Comparison of ENCODE assay signal across 8 cellular contexts in the genomic region with DNA sequence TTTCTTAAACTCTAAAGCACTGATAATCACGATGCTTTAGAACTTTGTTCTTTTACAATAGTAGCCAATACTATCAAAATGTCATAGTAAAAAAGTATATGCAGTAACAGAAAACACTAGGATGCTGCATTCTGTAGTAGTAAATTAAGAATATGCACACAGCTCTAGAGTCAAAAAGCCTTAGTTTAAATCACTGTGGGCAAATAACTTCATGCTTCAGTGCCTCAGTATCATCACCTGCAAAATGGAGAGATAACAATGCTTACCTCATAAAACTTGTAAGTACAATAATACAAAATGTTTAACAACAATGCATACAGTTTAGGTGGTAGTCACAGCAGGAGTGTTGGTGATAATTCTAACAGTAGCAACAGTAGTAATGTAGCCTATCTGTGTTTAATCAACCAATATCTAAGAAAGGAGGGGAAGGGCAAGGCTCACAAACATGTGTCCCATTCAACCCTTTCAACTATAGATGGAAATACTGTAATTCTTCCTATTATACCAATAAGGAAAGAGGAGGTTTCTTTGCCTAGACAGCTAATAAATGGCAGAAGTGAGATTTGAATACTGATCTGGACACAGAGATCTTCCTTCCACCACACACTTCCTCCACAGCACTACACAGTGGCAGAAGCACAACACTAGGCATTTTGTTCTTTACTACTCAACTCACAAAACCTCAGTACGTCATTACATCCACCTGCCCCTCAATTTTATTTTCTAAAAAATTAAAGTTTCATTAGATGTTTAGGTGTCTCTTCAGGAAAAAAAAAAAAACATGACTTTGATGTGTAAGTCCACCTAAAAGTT. TPM values are rescaled to one million over a fixed set of nuclear protein-coding genes. Genes with fewer than 3 reads are reported as not detected.
A peak's percentile ranks its signal among the peaks of the same experiment; 100 is the strongest.
DNase-seq lines count a peak whose midpoint lies in the region; ATAC-seq and TF ChIP-seq lines count a peak whose summit lies in the region.

No MANE protein-coding gene starts in this region.

- peaks cover 85% of the 10 kb centered on the region for H3K36me3 ChIP-seq in OCI-LY7 (ENCODE audit: insufficient read depth, low read length)
- peaks cover 0 to 6% of the 10 kb centered on the region in 2 donors for H3K36me3 ChIP-seq in gastrocnemius medialis
- peaks cover 0 to 12% (median 6%) of the 10 kb centered on the region in 4 donors for H3K36me3 ChIP-seq in esophagus muscularis mucosa
- peaks cover 1% of the 10 kb centered on the region; the same call in 1 of the 2 replicates for H3K36me3 ChIP-seq in Caco-2 (ENCODE audit: control insufficient read depth, insufficient read depth, low read length)

- CTCF ChIA-PET in OCI-LY7 (lab: Charles Lee; ENCODE audit: unreplicated experiment), result no interaction called here
- CTCF ChIA-PET in Caco-2 (lab: Charles Lee), result no interaction called here

- peak overlapping the region; percentile 94 for H3K27ac ChIP-seq in OCI-LY7 (ENCODE audit: low read depth, low read length, poor library complexity, severe bottlenecking)
- H3K27ac ChIP-seq in gastrocnemius medialis, result peak overlapping the region; percentile 94 to 98 (median 96)
- H3K27ac ChIP-seq in esophagus muscularis mucosa (replicated peaks in 1 of 4), result no peak overlapping the region

- no peak for TF ChIP-seq EP300 in esophagus muscularis mucosa (IDR thresholded peaks at IDR 0.05)

- peak overlapping the region; percentile 98 for H3K4me3 ChIP-seq in OCI-LY7 (ENCODE audit: low read depth, low read length, poor library complexity, severe bottlenecking)
- no peak overlapping the region for H3K4me3 ChIP-seq in gastrocnemius medialis
- H3K4me3 ChIP-seq in esophagus muscularis mucosa, result no peak overlapping the region
- H3K4me3 ChIP-seq in Caco-2 (ENCODE audit: low read depth, low read length), result no peak overlapping the region

- no TSS peak for BruUV-seq in OCI-LY7 (replicated peaks; lab: Mats Ljungman, UMichigan)
- BruUV-seq in Caco-2 (replicated peaks; lab: Mats Ljungman, UMichigan), result no TSS peak

- H3K27ac Mint-ChIP-seq in Caco-2 (ENCODE audit: unreplicated experiment), result no peak overlapping the region

- H2AFZ ChIP-seq in OCI-LY7 (ENCODE audit: low read length), result no peak overlapping the region

- peaks cover 48% of the 10 kb centered on the region for H3K36me3 Mint-ChIP-seq in Caco-2 (ENCODE audit: insufficient read depth, unreplicated experiment)

- peak overlapping the region; percentile 87 for H3K4me2 ChIP-seq in OCI-LY7 (ENCODE audit: low read length)

- H3K4me3 Mint-ChIP-seq in Caco-2 (ENCODE audit: unreplicated experiment), result no peak overlapping the region

- peaks cover 26% of the 10 kb centered on the region for H3K4me1 ChIP-seq in OCI-LY7 (ENCODE audit: insufficient read depth, low read length, poor library complexity, severe bottlenecking)
- H3K4me1 ChIP-seq in gastrocnemius medialis, result peaks cover 37 to 57% of the 10 kb centered on the region in 2 donors
- peaks cover 28 to 61% (median 53%) of the 10 kb centered on the region in 4 donors for H3K4me1 ChIP-seq in esophagus muscularis mucosa
- peaks cover 22% of the 10 kb centered on the region for H3K4me1 ChIP-seq in Caco-2

- POLR2A ChIA-PET in OCI-LY7 (lab: Charles Lee), result interaction anchor here (0.7 to 1.8 kb wide), 5 partner anchors 8 to 76 kb away, joined by 3 to 8 read pairs (median 5); no protein-coding TSS in a partner anchor
- POLR2A ChIA-PET in Caco-2 (lab: Charles Lee), result interaction anchor here (0.5 kb wide), 1 partner anchor 38 kb away, joined by 3 read pairs; no protein-coding TSS in a partner anchor

- H3K27me3 Mint-ChIP-seq in Caco-2 (ENCODE audit: insufficient read depth, unreplicated experiment), result no peaks in the 10 kb centered on the region

- in situ Hi-C loops in gastrocnemius medialis (cut with MboI; ENCODE audit: low sequenced_read_pairs in 4 of 4), result loop anchor here in 2 of 4 donors (25.0 kb wide), 1 partner anchor 936 kb away; the partner anchor contains the start of gene SPRY2 (in 2 of the 2)

- peaks cover 99% of the 10 kb centered on the region for H3K79me2 ChIP-seq in OCI-LY7 (ENCODE audit: insufficient read depth, low read depth, low read length)

- intact Hi-C loops in OCI-LY7 (cut with micrococcal nuclease; ENCODE audit: unreplicated experiment) (no loop called here), gastrocnemius medialis (cut with DNase I; ENCODE audit: low total_unique reads) (loop anchor here (10.0 kb wide), 1 partner anchor 233 kb away; no protein-coding TSS in a partner anchor), esophagus muscularis mucosa (cut with DNase I) (loop anchor here (10.0 kb wide), 1 partner anchor 933 kb away; no protein-coding TSS in a partner anchor), Caco-2 (cut with micrococcal nuclease; ENCODE audit: unreplicated experiment) (no loop called here)

- peaks cover 18% of the 10 kb centered on the region for H3K4me1 Mint-ChIP-seq in Caco-2 (ENCODE audit: low read depth, unreplicated experiment)

- H3K27me3 ChIP-seq in gastrocnemius medialis (no peaks in the 10 kb centered on the region), esophagus muscularis mucosa (no peaks in the 10 kb centered on the region), Caco-2 (replicated peaks; ENCODE audit: control insufficient read depth, insufficient read depth, low read length) (no peaks in the 10 kb centered on the region)

- H3K9me3 Mint-ChIP-seq in Caco-2 (ENCODE audit: unreplicated experiment), result no peaks in the 10 kb centered on the region

- 69% methylated on average over 2 of the region's 2 CpGs for WGBS in esophagus muscularis mucosa

- peak; percentile 20 for ATAC-seq in GM19025 (IDR thresholded peaks at IDR 0.05; ENCODE audit: low read depth, unreplicated experiment)
- ATAC-seq in HG02840 (IDR thresholded peaks at IDR 0.05; ENCODE audit: low FRiP score, unreplicated experiment), result peak; percentile 34
- ATAC-seq in gastrocnemius medialis, result no peak

- TF ChIP-seq POLR2A in gastrocnemius medialis (IDR thresholded peaks at IDR 0.05) (no peak), esophagus muscularis mucosa (IDR thresholded peaks at IDR 0.05; ENCODE audit: low read depth) (no peak)

- TF ChIP-seq CTCF in OCI-LY7 (conservative IDR thresholded peaks at IDR 0.05; ENCODE audit: low read length) (peak; percentile 32; the same call in 1 of the 2 replicates), gastrocnemius medialis (IDR thresholded peaks at IDR 0.05 in 4 of 5, conservative IDR thresholded peaks at IDR 0.05 in 1 of 5) (no peak), esophagus muscularis mucosa (IDR thresholded peaks at IDR 0.05) (no peak), Caco-2 (IDR thresholded peaks at IDR 0.05; ENCODE audit: insufficient read depth in 1 of 2, low read depth in 1 of 2, low read length in 1 of 2, severe bottlenecking in 1 of 2, unreplicated experiment in 1 of 2) (no peak)

- peaks cover 9% of the 10 kb centered on the region for H3K9me3 ChIP-seq in OCI-LY7 (ENCODE audit: low read length)
- H3K9me3 ChIP-seq in gastrocnemius medialis, result no peaks in the 10 kb centered on the region
- no peaks in the 10 kb centered on the region for H3K9me3 ChIP-seq in esophagus muscularis mucosa
- peaks cover 5% of the 10 kb centered on the region for H3K9me3 ChIP-seq in Caco-2

- DNase-seq in OCI-LY7 (ENCODE audit: low spot score) (peak; percentile 55), gastrocnemius medialis (no peak), middle frontal gyrus (ENCODE audit: extremely low spot score, low spot score) (no peak), esophagus muscularis mucosa (ENCODE audit: extremely low spot score) (no peak), Caco-2 (no peak), hippocampal formation (lab: John Stamatoyannopoulos, UW) (no peak)

- peaks cover 61% of the 10 kb centered on the region for H4K20me1 ChIP-seq in OCI-LY7 (ENCODE audit: insufficient read depth, low read length)

- H3K9me2 ChIP-seq in OCI-LY7 (ENCODE audit: insufficient read depth, low read length), result no peaks in the 10 kb centered on the region

RNA-seq across cellular contexts. Expression of gene RBM26, which starts 4.6 kb away (rescaled TPM):
- total RNA-seq in OCI-LY7 (2014; rRNA removed; shearing (Covaris generic)), result 44.1 and 46.1 TPM in 2 replicates
- total RNA-seq in OCI-LY7 (2022) (85.2 and 91.6 TPM in 2 replicates), gastrocnemius medialis (10 to 100 TPM; 14.9 to 44.8 (median 23.1) TPM), esophagus muscularis mucosa (10 to 100 TPM; 19.8 to 29.9 (median 21.3) TPM), Caco-2 (2022) (57.4 and 60.4 TPM in 2 replicates)

Comparison
In these comparisons a context has a peak if more than half of its experiments do, and no peak if none do; other contexts are left out.
1. ATAC-seq: peak in GM19025 (single experiment) and HG02840 (single experiment); none in gastrocnemius medialis (0 of 2).
2. H3K27ac ChIP-seq: peak in OCI-LY7 (single experiment) and gastrocnemius medialis (4 of 4); none in esophagus muscularis mucosa (0 of 4).
3. intact Hi-C loops: an anchor here in gastrocnemius medialis (10.0 kb wide) and esophagus muscularis mucosa (10.0 kb wide); none called in OCI-LY7 and Caco-2.